15 cellular contexts compared by ENCODE assay signal in the genomic region with DNA sequence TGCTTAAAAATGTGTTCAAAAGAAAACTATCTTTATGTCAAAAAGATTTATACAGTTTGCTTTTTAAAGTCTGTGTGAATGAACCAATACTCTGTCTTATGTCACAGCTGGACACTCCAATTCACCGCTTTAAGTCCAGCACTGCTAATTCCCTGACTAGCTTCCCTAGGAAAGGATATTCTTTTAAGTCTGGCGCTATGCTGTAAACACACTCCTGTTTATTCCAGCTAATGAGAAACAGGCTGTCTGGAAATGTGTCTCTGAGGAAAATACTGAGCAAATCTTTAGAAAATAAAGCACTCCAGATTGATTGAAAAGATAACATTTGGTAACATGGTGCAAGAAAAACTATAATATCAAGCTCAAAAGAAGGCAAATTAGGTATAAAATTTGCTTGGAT. TPM values are rescaled to one million over a fixed set of nuclear protein-coding genes. Genes with fewer than 3 reads are reported as not detected.
DNase-seq lines count a peak whose midpoint lies in the region; TF ChIP-seq lines count a peak whose summit lies in the region.
"Had no signal": no experiment of that assay in that cellular context is flagged by ENCODE, and none has a peak within 500 bp of the region (broad histone marks: within the 10 kb centered on the region; RNA-seq: fewer than 3 reads in every experiment).

No MANE protein-coding gene starts in this region.

- no peaks in the 10 kb centered on the region for H3K36me3 ChIP-seq in ACC112 (ENCODE audit: insufficient read depth, low read length)
- H3K36me3 ChIP-seq in adipocyte (ENCODE audit: control insufficient read depth, insufficient read depth, low read length, severe bottlenecking): no peaks in the 10 kb centered on the region
- no peaks in the 10 kb centered on the region for H3K36me3 ChIP-seq in hepatocyte (replicated peaks; ENCODE audit: insufficient read depth, low read depth)

- H3K9me3 ChIP-seq in adipocyte (ENCODE audit: control insufficient read depth, low read length): no peaks in the 10 kb centered on the region
- no peaks in the 10 kb centered on the region for H3K9me3 ChIP-seq in hepatocyte (ENCODE audit: low read depth)

- 44% methylated on average over 2 of the region's 2 CpGs for WGBS in hepatocyte (ENCODE audit: low lambda C conversion rate, missing lambda C conversion rate)

- H3K27me3 Mint-ChIP-seq in HFFc6 (ENCODE audit: insufficient read depth): no peaks in the 10 kb centered on the region; the same call in 1 of the 2 replicates
- H3K27me3 Mint-ChIP-seq: CD4-positive, CD25-positive, alpha-beta regulatory T cell had no signal

- H3K36me3 Mint-ChIP-seq in HFFc6 (ENCODE audit: low read depth): 0 out of 2 replicates have a peak, but pooled peaks cover 5% of the 10 kb centered on the region
- H3K36me3 Mint-ChIP-seq: CD4-positive, CD25-positive, alpha-beta regulatory T cell had no signal

- H3K9me2 ChIP-seq in hepatocyte (replicated peaks; ENCODE audit: insufficient read depth): no peaks in the 10 kb centered on the region

- H3K4me1 ChIP-seq in ACC112 (ENCODE audit: control insufficient read depth, insufficient read depth, low read length, unreplicated experiment) (peaks cover 17% of the 10 kb centered on the region), adipocyte (ENCODE audit: control insufficient read depth, insufficient read depth, low read length) (no peaks in the 10 kb centered on the region), hepatocyte (ENCODE audit: insufficient read depth) (no peaks in the 10 kb centered on the region)

- DNase-seq in HFFc6 (no peak), adipocyte (ENCODE audit: low read depth) (peak; percentile 54), hepatocyte (ENCODE audit: low spot score) (no peak), MV-4-11 (lab: John Stamatoyannopoulos, UW) (no peak), COLO668 (lab: John Stamatoyannopoulos, UW; ENCODE audit: unreplicated experiment) (no peak), NCI-H1436 treated with DMSO at 0.1 percent for 48 hours (lab: John Stamatoyannopoulos, UW) (no peak)
- no peak for DNase-seq in activated CD4-positive, alpha-beta T cell treated with anti-CD3 and anti-CD28 coated beads for 1 hour
- DNase-seq: CD4-positive, CD25-positive, alpha-beta regulatory T cell; Kasumi-1; NCI-H1436; NCI-H2081 treated with DMSO at 0.1 percent for 48 hours; NCI-H226; NCI-H526 treated with DMSO at 0.1 percent for 48 hours; Right ventricle myocardium superior had no signal

- H3K79me2 ChIP-seq in ACC112 (ENCODE audit: control insufficient read depth, insufficient read depth, low read length, unreplicated experiment) (no peaks in the 10 kb centered on the region), hepatocyte (no peaks in the 10 kb centered on the region)

- no peak overlapping the region for H3K4me3 ChIP-seq in ACC112 (ENCODE audit: low read depth, low read length)
- H3K4me3 ChIP-seq in adipocyte (ENCODE audit: low read length): peak overlapping the region; percentile 14
- H3K4me3 ChIP-seq in hepatocyte: no peak overlapping the region

- H4K20me1 ChIP-seq in hepatocyte (ENCODE audit: insufficient read depth, poor library complexity, severe bottlenecking): no peaks in the 10 kb centered on the region

- H3K27ac Mint-ChIP-seq in HFFc6: 0 out of 2 replicates have a peak overlapping the region, but pooled peaks have one; percentile 33
- H3K27ac Mint-ChIP-seq: CD4-positive, CD25-positive, alpha-beta regulatory T cell had no signal

- H3K4me1 Mint-ChIP-seq in HFFc6 (ENCODE audit: low read depth): peaks cover 73% of the 10 kb centered on the region
- H3K4me1 Mint-ChIP-seq: CD4-positive, CD25-positive, alpha-beta regulatory T cell had no signal

- H3K4me3 Mint-ChIP-seq in HFFc6: peak overlapping the region; percentile 20; the same call in 1 of the 2 replicates
- H3K4me3 Mint-ChIP-seq: CD4-positive, CD25-positive, alpha-beta regulatory T cell had no signal

- no peak overlapping the region for H3K27ac ChIP-seq in ACC112 (ENCODE audit: low read depth, low read length)
- no peak overlapping the region for H3K27ac ChIP-seq in hepatocyte

- TF ChIP-seq CTCF in HFFc6 (IDR thresholded peaks at IDR 0.05) (no peak), hepatocyte (IDR thresholded peaks at IDR 0.05; ENCODE audit: poor library complexity) (no peak)

- H3K27me3 ChIP-seq in ACC112 (ENCODE audit: insufficient read depth, low read length) (no peaks in the 10 kb centered on the region), adipocyte (replicated peaks; ENCODE audit: control insufficient read depth, insufficient read depth, low read length) (no peaks in the 10 kb centered on the region), hepatocyte (no peaks in the 10 kb centered on the region)

- H3K9me3 Mint-ChIP-seq in HFFc6: no peaks in the 10 kb centered on the region

- H3K4me2 ChIP-seq in hepatocyte: peak overlapping the region; percentile 36

- H2AFZ ChIP-seq in ACC112 (ENCODE audit: low read length, unreplicated experiment): peak overlapping the region; percentile 47
- H2AFZ ChIP-seq in hepatocyte: no peak overlapping the region

- H3K9ac ChIP-seq in adipocyte (ENCODE audit: low read length): no peak overlapping the region

RNA-seq across cellular contexts. Expression of a gene that starts 40.7 kb away (rescaled TPM):
- 100 to 1,000 TPM; 323 to 374 (median 351) TPM for total RNA-seq in HFFc6 (2021; fragmentation: NEBNext Ultra II Directional; extraction: Animal tissue kit (Norgen Biotek cat#: 25700))
- total RNA-seq in hepatocyte: 2.9 and 3.7 TPM in 2 replicates
- polyA plus RNA-seq in hepatocyte: 3.2 and 4.2 TPM in 2 replicates
- total RNA-seq: CD4-positive, CD25-positive, alpha-beta regulatory T cell had no signal
- polyA plus RNA-seq: CD4-positive, CD25-positive, alpha-beta regulatory T cell had no signal

Comparison
In these comparisons a context has a peak if more than half of its experiments do, and no peak if none do; other contexts are left out.
1. RNA of a gene that starts 40.7 kb away (total RNA-seq): 323 to 374 TPM in HFFc6; 2.9 to 3.7 TPM in hepatocyte; every median in the first group is over 10 times any median in the second.